ENCODE assay signal across 1 cellular context in genomic region chr19:41595258-41595889, GRCh38.
TF ChIP-seq lines count a peak whose summit lies in the region.

No MANE protein-coding gene starts in this region.

TF ChIP-seq in GM23338, 12 proteins besides CTCF, POLR2A, EP300 and RAD21 (continued from another document):
- no peak for TF ChIP-seq ETS1 (IDR thresholded peaks at IDR 0.05)
- no peak for TF ChIP-seq STAT1 (IDR thresholded peaks at IDR 0.05; ENCODE audit: unreplicated experiment)
- no peak for TF ChIP-seq REST (IDR thresholded peaks at IDR 0.05; ENCODE audit: unreplicated experiment)
- TF ChIP-seq JUNB (IDR thresholded peaks at IDR 0.05; ENCODE audit: unreplicated experiment), result no peak
- TF ChIP-seq NANOG (IDR thresholded peaks at IDR 0.05; ENCODE audit: borderline replicate concordance), result no peak
- TF ChIP-seq ZNF114 (CRISPR knock-in tag; IDR thresholded peaks at IDR 0.05), result no peak
- TF ChIP-seq EZH2phosphoT487 (IDR thresholded peaks at IDR 0.05; ENCODE audit: unreplicated experiment), result no peak
- TF ChIP-seq CREB1 (CRISPR knock-in tag; IDR thresholded peaks at IDR 0.05; ENCODE audit: low read depth), result no peak
